ENCODE assay signal across 16 cellular contexts in genomic region chr18:73728657-73729056, GRCh38.
"Had no signal": no experiment of that assay in that cellular context is flagged by ENCODE, and none has a peak within 500 bp of the region (broad histone marks: within the 10 kb centered on the region; RNA-seq: fewer than 3 reads in every experiment).

No MANE protein-coding gene starts in this region.

- H3K27me3 ChIP-seq: dorsolateral prefrontal cortex, gastrocnemius medialis, heart right ventricle, ovary had no signal

- DNase-seq: cortex of kidney; dorsolateral prefrontal cortex; effector CD8-positive, alpha-beta T cell; gastrocnemius medialis; heart right ventricle; kidney; left cardiac atrium; natural killer cell; nucleus accumbens; ovary; right cardiac atrium; stimulated activated CD4-positive, alpha-beta T cell treated with anti-CD3 and anti-CD28 coated beads, Interleukin-2, amount 100 ng/mL, for 48 hours; stimulated activated naive CD4-positive, alpha-beta T cell treated with Interleukin-2 at 50 U/mL for 16 hours; trophoblast cell had no signal

- H3K4me3 ChIP-seq: dorsolateral prefrontal cortex, gastrocnemius medialis, heart right ventricle, ovary, smooth muscle cell had no signal

- H3K36me3 ChIP-seq: gastrocnemius medialis, heart right ventricle, ovary had no signal

- H3K4me3 Mint-ChIP-seq: natural killer cell, neural crest cell had no signal

- H3K4me1 ChIP-seq: gastrocnemius medialis, heart right ventricle had no signal

- H3K36me3 Mint-ChIP-seq: natural killer cell had no signal

- ATAC-seq: gastrocnemius medialis, heart right ventricle, left cardiac atrium, natural killer cell, right cardiac atrium had no signal

- H3K9me3 ChIP-seq: gastrocnemius medialis, ovary had no signal

- H3K27ac Mint-ChIP-seq: natural killer cell had no signal

- H3K4me1 Mint-ChIP-seq: natural killer cell had no signal

- H3K27ac ChIP-seq: dorsolateral prefrontal cortex, gastrocnemius medialis, heart right ventricle, ovary had no signal

- H3K4me2 ChIP-seq: smooth muscle cell had no signal
